8 cellular contexts compared by ENCODE assay signal in the genomic region with DNA sequence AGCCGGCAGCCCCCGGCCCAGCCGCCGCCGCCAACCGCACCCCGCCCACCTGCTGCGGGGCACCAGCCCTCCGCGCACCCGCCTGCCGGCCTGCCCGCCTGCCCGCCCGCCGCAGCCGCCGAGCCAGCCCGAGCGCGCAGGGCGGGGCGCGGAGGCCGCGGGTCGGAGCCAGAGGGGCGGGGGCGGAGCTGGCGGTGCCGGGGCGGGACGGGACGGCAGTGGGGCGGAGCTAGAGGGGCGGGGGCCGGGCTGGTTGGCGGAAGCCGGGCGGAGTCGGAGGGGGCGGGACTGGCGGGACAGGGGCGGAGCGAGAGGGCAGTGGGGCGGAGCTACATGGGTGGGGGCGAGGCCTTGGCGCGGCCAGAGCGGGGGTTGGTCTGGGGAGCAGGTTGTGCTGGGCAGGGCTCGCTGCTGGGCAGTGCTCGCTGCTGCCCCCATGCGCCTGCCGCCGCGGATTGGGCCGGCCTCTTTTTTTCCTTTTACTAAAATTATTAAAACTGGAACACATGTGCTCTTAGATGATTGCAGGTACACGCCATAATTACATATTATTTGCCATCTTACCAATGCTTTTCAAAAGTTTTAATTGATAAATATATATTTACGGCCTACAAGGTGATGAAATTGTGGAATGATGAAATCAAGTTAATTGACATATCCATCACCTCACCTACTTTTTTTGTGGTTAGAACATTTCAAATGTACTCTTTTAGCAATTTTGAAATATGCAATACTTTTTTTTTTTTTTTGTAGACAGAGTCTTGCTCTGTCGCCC. TPM values are rescaled to one million over a fixed set of nuclear protein-coding genes. Genes with fewer than 3 reads are reported as not detected.
DNase-seq lines count a peak whose midpoint lies in the region; TF ChIP-seq lines count a peak whose summit lies in the region.

Gene SH3GLB2, minus strand, starts transcription at position 140 of the 775 bp plus-strand sequence. CDS start 177 bp downstream, outside the sequence.

- H3K4me3 ChIP-seq in LNCaP clone FGC (ENCODE audit: low read depth, low read length), result peak within 1 kb of the TSS; percentile 95
- H3K4me3 ChIP-seq in stomach, result peak within 1 kb of the TSS; percentile 71 to 87 (median 84)

- peaks cover 30% of the 10 kb centered on the region for H3K4me1 Mint-ChIP-seq in neural crest cell

- 2 to 4% (median 3%) methylated on average over 14 to 60 of the region's 60 CpGs for WGBS in stomach, 5 donors

- peak within 1 kb of the TSS; percentile 87 for H3K4me3 Mint-ChIP-seq in neural crest cell

- no peak within 1 kb of the TSS for H3K27ac Mint-ChIP-seq in neural crest cell (ENCODE audit: unreplicated experiment)

- H3K36me3 Mint-ChIP-seq in neural crest cell (ENCODE audit: low read depth), result no peaks in the 10 kb centered on the region

- no peaks in the 10 kb centered on the region for H3K9me3 Mint-ChIP-seq in neural crest cell

- peak; percentile 90 for DNase-seq in EL
- DNase-seq in GOT3 (lab: John Stamatoyannopoulos, UW), result peak; percentile 79
- DNase-seq in LNCaP clone FGC (ENCODE audit: low read depth), result peak; percentile 63
- DNase-seq in activated effector memory CD4-positive, alpha-beta T cell treated with anti-CD3 and anti-CD28 coated beads, Interleukin-2, amount 50 U/mL, for 16 hours, result peak; percentile 98
- DNase-seq in fibroblast of the conjunctiva (ENCODE audit: low read depth), result peak; percentile 95
- peak; percentile 98 for DNase-seq in neural crest cell (ENCODE audit: low read depth, low spot score)
- DNase-seq in stomach, result peak; percentile 95

- H3K27me3 ChIP-seq in stomach, result no peaks in the 10 kb centered on the region

- H3K9me3 ChIP-seq in stomach, result no peaks in the 10 kb centered on the region

- TF ChIP-seq CTCF in LNCaP clone FGC (IDR thresholded peaks at IDR 0.05; ENCODE audit: control insufficient read depth, extremely low read depth, insufficient read depth) (peak; percentile 79), neural crest cell (conservative IDR thresholded peaks at IDR 0.05) (peak; percentile 87), stomach (IDR thresholded peaks at IDR 0.05) (peak in 5 of 7 experiments; percentile 48 to 91 (median 88))

- H3K27me3 Mint-ChIP-seq in neural crest cell (ENCODE audit: low read depth), result no peaks in the 10 kb centered on the region

- TF ChIP-seq EP300 in stomach (IDR thresholded peaks at IDR 0.05), result no peak

- intact Hi-C loops in stomach (cut with DNase I; ENCODE audit: low total_unique reads), result no loop called here

- H3K27ac ChIP-seq in stomach, result peak within 1 kb of the TSS; percentile 87 to 95 (median 88)

- no peaks in the 10 kb centered on the region for H3K36me3 ChIP-seq in stomach

- H3K4me1 ChIP-seq in stomach, result peaks cover 29 to 45% (median 42%) of the 10 kb centered on the region in 4 donors

- TF ChIP-seq POLR2A in Raji (IDR thresholded peaks at IDR 0.05; ENCODE audit: insufficient read depth, low read depth, low read length) (peak; percentile 64), stomach (IDR thresholded peaks at IDR 0.05) (no peak)

RNA-seq across cellular contexts. Expression of gene SH3GLB2, which starts in this region (rescaled TPM):
- total RNA-seq in neural crest cell (71.7 and 76.1 TPM in 2 replicates), stomach (100 to 1,000 TPM in 4 of 5 donors, 10 to 100 TPM in 1; 50.5 to 408 (median 138) TPM)
- 100 to 1,000 TPM in 2 of 3 donors, 10 to 100 TPM in 1; 58.2 to 113 (median 102) TPM for polyA plus RNA-seq in stomach

Comparison
In these comparisons a context has a peak if more than half of its experiments do, and no peak if none do; other contexts are left out.
1. Peak in every context shown above with its lines: DNase-seq, H3K4me3 ChIP-seq and H3K27ac ChIP-seq.